In genomic region chr20:32585519-32586127, GRCh38 we compare ENCODE assay signal across 10 cellular contexts. TPM values are rescaled to one million over a fixed set of nuclear protein-coding genes. Genes with fewer than 3 reads are reported as not detected.
DNase-seq lines count a peak whose midpoint lies in the region; ATAC-seq, FAIRE-seq and TF ChIP-seq lines count a peak whose summit lies in the region.
"Had no signal": no experiment of that assay in that cellular context is flagged by ENCODE, and none has a peak within 500 bp of the region (broad histone marks: within the 10 kb centered on the region; RNA-seq: fewer than 3 reads in every experiment).

No MANE protein-coding gene starts in this region.

- CTCF ChIA-PET in Caco-2 (lab: Charles Lee) (interaction anchor here (0.6 to 1.7 kb wide), 2 partner anchors 64 to 110 kb away, joined by 3 to 6 read pairs; no protein-coding TSS in a partner anchor), GM12878 (lab: Yijun Ruan, JAX) (interaction anchor here (1.0 to 1.6 kb wide), 2 partner anchors 46 to 62 kb away, joined by 3 to 4 read pairs; no protein-coding TSS in a partner anchor)

- no TSS peak for BruUV-seq in Caco-2 (replicated peaks; lab: Mats Ljungman, UMichigan)
- no TSS peak for BruUV-seq in GM12878 (replicated peaks; lab: Mats Ljungman, UMichigan)

- intact Hi-C loops in Caco-2 (cut with micrococcal nuclease; ENCODE audit: unreplicated experiment) (no loop called here), GM12878 (cut with micrococcal nuclease; ENCODE audit: unreplicated experiment) (loop anchor here (2.0 kb wide), 1 partner anchor 49 kb away; no protein-coding TSS in a partner anchor)

- H3K4me2 ChIP-seq in GM12878 (ENCODE audit: control insufficient read depth, insufficient read depth): peak overlapping the region; percentile 21; the same call in 1 of the 2 replicates

- H3K4me1 ChIP-seq in Caco-2: peaks cover 29% of the 10 kb centered on the region
- peaks cover 17% of the 10 kb centered on the region for H3K4me1 ChIP-seq in GM12878 (ENCODE audit: control insufficient read depth, insufficient read depth, low read length)

- no peak for TF ChIP-seq EP300 in GM12878 (IDR thresholded peaks at IDR 0.05; ENCODE audit: borderline replicate concordance in 1 of 2, control insufficient read depth in 1 of 2, low read depth in 2 of 2, low read length in 2 of 2)

- RAD21 ChIA-PET in GM12878 (lab: Charles Lee; ENCODE audit: unreplicated experiment): interaction anchor here (1.1 to 1.9 kb wide), 5 partner anchors 42 to 66 kb away, joined by 3 to 5 read pairs (median 4); no protein-coding TSS in a partner anchor

- no peaks in the 10 kb centered on the region for H3K36me3 Mint-ChIP-seq in Caco-2 (ENCODE audit: insufficient read depth, unreplicated experiment)
- no peaks in the 10 kb centered on the region for H3K36me3 Mint-ChIP-seq in nephron (ENCODE audit: low read depth)

- H3K9me3 Mint-ChIP-seq in Caco-2 (ENCODE audit: unreplicated experiment) (no peaks in the 10 kb centered on the region), nephron (no peaks in the 10 kb centered on the region)

- H3K79me2 ChIP-seq in GM12878 (ENCODE audit: control insufficient read depth, insufficient read depth, low read length): peaks cover 4% of the 10 kb centered on the region

- no peak for TF ChIP-seq RAD21 in GM12878 (IDR thresholded peaks at IDR 0.05; ENCODE audit: insufficient read depth, low read depth, low read length)

- peaks cover 25% of the 10 kb centered on the region for H3K27me3 Mint-ChIP-seq in Caco-2 (ENCODE audit: insufficient read depth, unreplicated experiment)
- peaks cover 34% of the 10 kb centered on the region for H3K27me3 Mint-ChIP-seq in nephron (ENCODE audit: low read depth)

- peak; percentile 56 for FAIRE-seq in GM12878 (lab: Jason Lieb, UNC)

- no peaks in the 10 kb centered on the region for H3K36me3 ChIP-seq in Caco-2 (ENCODE audit: control insufficient read depth, insufficient read depth, low read length)
- no peaks in the 10 kb centered on the region for H3K36me3 ChIP-seq in GM12878 (ENCODE audit: control insufficient read depth in 2 of 2, insufficient read depth in 2 of 2, low read length in 1 of 2)
- H3K36me3 ChIP-seq: left lung had no signal

- H3K27ac Mint-ChIP-seq in Caco-2 (ENCODE audit: unreplicated experiment) (no peak overlapping the region), nephron (peak overlapping the region; percentile 54 to 84 (median 57))

- peak; percentile 37; the same call in 1 of the 2 replicates for TF ChIP-seq POLR2A in GM12878 (IDR thresholded peaks at IDR 0.05; ENCODE audit: low read depth, low read length)

- H2AFZ ChIP-seq in GM12878 (ENCODE audit: control insufficient read depth, low read depth, low read length): no peak overlapping the region

- H4K20me1 ChIP-seq in GM12878 (ENCODE audit: control insufficient read depth, insufficient read depth): peaks cover 3% of the 10 kb centered on the region; the same call in 1 of the 2 replicates

- no peak overlapping the region for H3K27ac ChIP-seq in GM12878 (ENCODE audit: control insufficient read depth, insufficient read depth)
- H3K27ac ChIP-seq: left lung had no signal

- POLR2A ChIA-PET in Caco-2 (lab: Charles Lee) (no interaction called here), GM12878 (lab: Charles Lee) (no interaction called here)

- peaks cover 18% of the 10 kb centered on the region for H3K4me1 Mint-ChIP-seq in Caco-2 (ENCODE audit: low read depth, unreplicated experiment)
- H3K4me1 Mint-ChIP-seq in nephron: peaks cover 27% of the 10 kb centered on the region

- TF ChIP-seq CTCF in Caco-2 (IDR thresholded peaks at IDR 0.05; ENCODE audit: insufficient read depth in 1 of 2, low read depth in 1 of 2, low read length in 1 of 2, severe bottlenecking in 1 of 2, unreplicated experiment in 1 of 2) (no peak), GM12878 (IDR thresholded peaks at IDR 0.05 in 2 of 3, conservative IDR thresholded peaks at IDR 0.05 in 1 of 3; ENCODE audit: control insufficient read depth in 2 of 3, extremely low read depth in 1 of 3, insufficient read depth in 1 of 3, low read depth in 3 of 3, low read length in 3 of 3) (no peak), nephron (IDR thresholded peaks at IDR 0.05; ENCODE audit: unreplicated experiment in 3 of 3) (no peak)

- SMC1A ChIA-PET in GM12878 (lab: Charles Lee; ENCODE audit: uncharacterized antibody, unreplicated experiment): interaction anchor here (1.1 to 2.8 kb wide), 3 partner anchors 52 to 66 kb away, joined by 3 to 10 read pairs (median 3); no protein-coding TSS in a partner anchor

- under 1% methylated on average over 16 of the region's 40 CpGs for WGBS in GM12878 (ENCODE audit: insufficient coverage, insufficient replicate concordance, low lambda C conversion rate, missing lambda C conversion rate)

- in situ Hi-C loops in GM12878 (cut with MboI): no loop called here

- H3K4me3 ChIP-seq in Caco-2 (ENCODE audit: low read depth, low read length) (peak overlapping the region; percentile 17), GM12878 (peak overlapping the region; percentile 61; the same call in 1 of the 2 replicates)

- H3K4me3 Mint-ChIP-seq in Caco-2 (ENCODE audit: unreplicated experiment) (peak overlapping the region; percentile 73), nephron (peak overlapping the region; percentile 87 to 93 (median 87))

- H3K9me3 ChIP-seq in Caco-2: no peaks in the 10 kb centered on the region
- no peaks in the 10 kb centered on the region for H3K9me3 ChIP-seq in GM12878 (replicated peaks; ENCODE audit: control insufficient read depth, insufficient read depth, low read length)
- H3K9me3 ChIP-seq: left lung had no signal

- H3K9ac ChIP-seq in GM12878 (ENCODE audit: control insufficient read depth, insufficient read depth, low read length): no peak overlapping the region

- H3K27me3 ChIP-seq in Caco-2 (replicated peaks; ENCODE audit: control insufficient read depth, insufficient read depth, low read length) (peaks cover 14% of the 10 kb centered on the region), GM12878 (replicated peaks in 1 of 2; ENCODE audit: control insufficient read depth in 2 of 2, insufficient read depth in 2 of 2, low read length in 1 of 2) (peaks cover 0 to 2% of the 10 kb centered on the region in 2 experiments; a peak in 1 of 4 replicates)

- no peak for DNase-seq in Caco-2
- peak; percentile 26 for DNase-seq in GM12878 (ENCODE audit: low read depth, low spot score)
- DNase-seq in cortex of kidney (lab: John Stamatoyannopoulos, UW): no peak
- no peak for DNase-seq in GM19238 (ENCODE audit: insufficient read length, low spot score)
- no peak for DNase-seq in SKM-1 (lab: John Stamatoyannopoulos, UW; ENCODE audit: unreplicated experiment)
- DNase-seq: left lung; stimulated activated CD4-positive, alpha-beta T cell treated with anti-CD3 and anti-CD28 coated beads, Interleukin-1b, Interleukin-23, amount 100 ng/mL, for 48 hours had no signal

- ATAC-seq in HG02642 (IDR thresholded peaks at IDR 0.05; ENCODE audit: poor library complexity, unreplicated experiment) (peak; percentile 39), GM12878 (peak; percentile 39), GM21447 (IDR thresholded peaks at IDR 0.05; ENCODE audit: unreplicated experiment) (no peak)

TF ChIP-seq in GM12878, 131 proteins besides CTCF, POLR2A, EP300 and RAD21 (continues in another document):
- TF ChIP-seq JUND (IDR thresholded peaks at IDR 0.05; ENCODE audit: low read depth, low read length) (no peak), IKZF1 (conservative IDR thresholded peaks at IDR 0.05) (peak; percentile 70), RBBP5 (conservative IDR thresholded peaks at IDR 0.05) (no peak), BCLAF1 (IDR thresholded peaks at IDR 0.05) (no peak), RFX5 (IDR thresholded peaks at IDR 0.05; ENCODE audit: low read depth, low read length) (no peak), MEF2B (IDR thresholded peaks at IDR 0.05; ENCODE audit: partially characterized antibody, poor library complexity, severe bottlenecking) (peak; percentile 86), EED (IDR thresholded peaks at IDR 0.05; ENCODE audit: low read depth) (peak; percentile 74; the same call in 1 of the 2 replicates), TBL1XR1 (IDR thresholded peaks at IDR 0.05; ENCODE audit: low read depth, low read length) (peak; percentile 48; the same call in 1 of the 2 replicates)

RNA-seq across cellular contexts. Expression of gene NOL4L, which starts 0.5 kb away (rescaled TPM):
- total RNA-seq in Caco-2 (2022) (75.3 and 80.9 TPM in 2 replicates), GM12878 (2014; rRNA removed) (8.1 and 9.5 TPM in 2 replicates), GM12878 (2014; rRNA removed; fragmentation: Illumina TruSeq; extraction: Trizol) (6.2 and 6.5 TPM in 2 replicates), GM12878 (2021) (24.0 and 30.0 TPM in 2 replicates)
- total RNA-seq in GM12878 (2013; cell fraction: nucleolus; rRNA removed): 72.6 and 77.1 TPM in 2 replicates
- 3.1 TPM for polyA plus RNA-seq in GM12878 (2011; ENCODE audit: low read depth)
- polyA plus RNA-seq in GM12878 (2011; rRNA removed) (5.9 and 8.0 TPM in 2 replicates), GM12878 (2014; fragmentation: Illumina TruSeq; extraction: Trizol) (4.0 and 7.9 TPM in 2 replicates), GM12878 (2014; fragmentation: Nextera tagmentation; extraction: Ambion mirVana) (1 to 10 TPM; 2.3 to 3.9 TPM), GM12878 (2014; rRNA removed) (9.5 and 10.8 TPM in 2 replicates), GM12878 (2016; fragmentation: Nextera tagmentation; extraction: Ambion mirVana) (1 to 10 TPM; 7.9 to 8.2 TPM)
- polyA plus RNA-seq in GM12878 (2011; cell fraction: cytosol; rRNA removed): 6.0 and 6.7 TPM in 2 replicates
- polyA plus RNA-seq in GM12878 (2011; cell fraction: nucleus; rRNA removed): 36.6 and 37.1 TPM in 2 replicates
- polyA plus RNA-seq in GM12878 (2012): 6.1 and 6.9 TPM in 2 replicates
- polyA minus RNA-seq in GM12878 (2011; rRNA and poly(A)+ RNA removed): 6.5 and 10.4 TPM in 2 replicates
- polyA minus RNA-seq in GM12878 (2011; cell fraction: cytosol; rRNA and poly(A)+ RNA removed): 4.8 and 9.5 TPM in 2 replicates
- polyA minus RNA-seq in GM12878 (2011; cell fraction: nucleus; rRNA and poly(A)+ RNA removed): 6.6 and 14.4 TPM in 2 replicates
